Comparison of ENCODE assay signal across 12 cellular contexts in the genomic region with DNA sequence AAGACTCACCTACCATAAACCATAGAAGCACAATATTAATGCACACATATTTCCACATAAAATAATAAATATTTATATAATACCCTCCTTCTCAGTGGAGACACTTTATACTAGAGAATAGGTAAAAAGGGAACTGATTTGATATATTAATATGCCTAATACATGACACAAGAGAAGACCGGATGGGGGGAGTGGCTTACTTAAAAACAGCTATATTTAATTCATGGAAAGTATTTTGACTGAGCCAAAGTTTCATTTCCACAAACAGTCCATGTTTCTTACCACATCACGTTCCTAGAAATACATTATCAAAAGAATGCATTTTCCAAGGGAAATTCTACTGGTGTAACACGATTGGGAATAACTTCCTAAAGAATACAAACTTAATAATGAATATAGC.
"Had no signal": no experiment of that assay in that cellular context is flagged by ENCODE, and none has a peak within 500 bp of the region (broad histone marks: within the 10 kb centered on the region; RNA-seq: fewer than 3 reads in every experiment).

No MANE protein-coding gene starts in this region.

- H3K27ac ChIP-seq: breast epithelium, upper lobe of left lung had no signal

- H3K9me3 ChIP-seq: breast epithelium, left lung, upper lobe of left lung had no signal

- H3K4me1 ChIP-seq: breast epithelium had no signal

- H3K27me3 ChIP-seq: breast epithelium, left lung, upper lobe of left lung had no signal

- H3K4me3 ChIP-seq: breast epithelium, left lung, upper lobe of left lung had no signal

- H3K4me3 Mint-ChIP-seq: activated CD4-positive, alpha-beta memory T cell treated with anti-CD3 and anti-CD28 coated beads for 36 hours; activated naive CD8-positive, alpha-beta T cell treated with anti-CD3 and anti-CD28 coated beads for 36 hours had no signal

- H3K27ac Mint-ChIP-seq: activated CD4-positive, alpha-beta memory T cell treated with anti-CD3 and anti-CD28 coated beads for 36 hours had no signal

- H3K36me3 ChIP-seq: breast epithelium, left lung, upper lobe of left lung had no signal

- H3K27me3 Mint-ChIP-seq: activated CD4-positive, alpha-beta memory T cell treated with anti-CD3 and anti-CD28 coated beads for 36 hours; activated naive CD8-positive, alpha-beta T cell treated with anti-CD3 and anti-CD28 coated beads for 36 hours had no signal

- DNase-seq: activated CD4-positive, alpha-beta memory T cell treated with anti-CD3 and anti-CD28 coated beads for 36 hours; activated CD4-positive, alpha-beta T cell treated with anti-CD3 and anti-CD28 coated beads for 1 hour; activated gamma-delta T cell treated with Interleukin-2 at 50 U/mL for 16 hours; activated T-cell treated with anti-CD3 and anti-CD28 coated beads, Interleukin-2, amount 50 U/mL, for 48 hours; dermis blood vessel endothelial cell; erythroblast; left lung; stimulated activated CD4-positive, alpha-beta T cell treated with anti-CD3 and anti-CD28 coated beads, Interleukin-12 subunit alpha, Interleukin-12 subunit beta, amount 100 ng/mL, for 4 hours; stimulated activated naive CD8-positive, alpha-beta T cell treated with anti-CD3 and anti-CD28 coated beads, Interleukin-15, Interleukin-2, amounts not matched to agents 100 U/mL and 50 U/mL, for 24 hours; upper lobe of left lung had no signal
